8 cellular contexts compared by ENCODE assay signal in genomic region chr19:17260842-17261325, GRCh38. TPM values are rescaled to one million over a fixed set of nuclear protein-coding genes. Genes with fewer than 3 reads are reported as not detected.
DNase-seq lines count a peak whose midpoint lies in the region; ATAC-seq and TF ChIP-seq lines count a peak whose summit lies in the region.

No MANE protein-coding gene starts in this region.

- peak overlapping the region; percentile 36; the same call in 1 of the 2 replicates for H3K9ac ChIP-seq in OCI-LY1 (ENCODE audit: low read length)

- no peaks in the 10 kb centered on the region for H3K27me3 Mint-ChIP-seq in nephron progenitor cell (ENCODE audit: low read depth, poor library complexity)

- no peaks in the 10 kb centered on the region for H3K36me3 Mint-ChIP-seq in nephron progenitor cell (ENCODE audit: low read depth)

- no peaks in the 10 kb centered on the region for H3K79me2 ChIP-seq in OCI-LY1 (ENCODE audit: insufficient read depth, low read length)

- TF ChIP-seq CTCF in BE2C (IDR thresholded peaks at IDR 0.05; ENCODE audit: low read depth, low read length) (peak; percentile 97), OCI-LY1 (IDR thresholded peaks at IDR 0.05; ENCODE audit: low read length) (peak; percentile 94), esophagus muscularis mucosa (IDR thresholded peaks at IDR 0.05) (peak; percentile 82 to 96 (median 90)), nephron progenitor cell (IDR thresholded peaks at IDR 0.05) (peak; percentile 96)

- intact Hi-C loops in esophagus muscularis mucosa (cut with DNase I): no loop called here

- H2AFZ ChIP-seq in OCI-LY1 (ENCODE audit: low read length): no peak overlapping the region

- H3K27ac Mint-ChIP-seq in nephron progenitor cell: peak overlapping the region; percentile 28

- peak overlapping the region; percentile 62 for H3K27ac ChIP-seq in OCI-LY1 (ENCODE audit: low read depth, low read length, poor library complexity, severe bottlenecking)
- no peak overlapping the region for H3K27ac ChIP-seq in esophagus muscularis mucosa (replicated peaks in 1 of 4)

- H3K4me3 Mint-ChIP-seq in nephron progenitor cell: no peak overlapping the region

- no peaks in the 10 kb centered on the region for H3K9me3 Mint-ChIP-seq in nephron progenitor cell

- H3K36me3 ChIP-seq in BE2C (no peaks in the 10 kb centered on the region), OCI-LY1 (ENCODE audit: insufficient read depth, low read length) (no peaks in the 10 kb centered on the region), esophagus muscularis mucosa (peaks cover 0 to 33% (median 3%) of the 10 kb centered on the region in 4 donors)

- DNase-seq in BE2C: peak; percentile 86
- peak; percentile 93 for DNase-seq in HuH-7 (ENCODE audit: low spot score)
- peak; percentile 89 for DNase-seq in activated CD8-positive, alpha-beta memory T cell treated with anti-CD3 and anti-CD28 coated beads, Interleukin-2, amount 50 U/mL, for 4 hours
- no peak for DNase-seq in esophagus muscularis mucosa (ENCODE audit: extremely low spot score)
- DNase-seq in nephron progenitor cell: peak; percentile 92
- DNase-seq in stromal cell of bone marrow (ENCODE audit: low read depth): peak; percentile 28

- no peak for TF ChIP-seq EP300 in esophagus muscularis mucosa (IDR thresholded peaks at IDR 0.05)

- peaks cover 31% of the 10 kb centered on the region for H3K4me1 Mint-ChIP-seq in nephron progenitor cell

- H3K9me3 ChIP-seq in BE2C (peaks cover 3% of the 10 kb centered on the region; the same call in 1 of the 2 replicates), OCI-LY1 (ENCODE audit: low read length) (no peaks in the 10 kb centered on the region), esophagus muscularis mucosa (peaks cover 0 to 10% (median 2%) of the 10 kb centered on the region in 4 donors)

- no peaks in the 10 kb centered on the region for H3F3A ChIP-seq in OCI-LY1 (ENCODE audit: insufficient read depth, low read length)

- no peak overlapping the region for H3K4me2 ChIP-seq in OCI-LY1 (ENCODE audit: low read length)

- H3K9me2 ChIP-seq in OCI-LY1 (ENCODE audit: low read depth, low read length): no peaks in the 10 kb centered on the region

- H3K4me1 ChIP-seq in BE2C (no peaks in the 10 kb centered on the region), OCI-LY1 (ENCODE audit: insufficient read depth, low read length, severe bottlenecking) (peaks cover 30% of the 10 kb centered on the region), esophagus muscularis mucosa (no peaks in the 10 kb centered on the region)

- no peak overlapping the region for H3K4me3 ChIP-seq in BE2C (ENCODE audit: low read depth, low read length)
- no peak overlapping the region for H3K4me3 ChIP-seq in OCI-LY1 (ENCODE audit: low read depth, low read length, poor library complexity, severe bottlenecking)
- no peak overlapping the region for H3K4me3 ChIP-seq in esophagus muscularis mucosa

- WGBS in esophagus muscularis mucosa: 26% methylated on average over 15 of the region's 15 CpGs

- TF ChIP-seq POLR2A in esophagus muscularis mucosa (IDR thresholded peaks at IDR 0.05; ENCODE audit: low read depth): no peak

- ATAC-seq in GM19351 (IDR thresholded peaks at IDR 0.05; ENCODE audit: unreplicated experiment): peak; percentile 79

- H4K20me1 ChIP-seq in OCI-LY1 (ENCODE audit: insufficient read depth, low read length): no peaks in the 10 kb centered on the region

- no peaks in the 10 kb centered on the region for H3K27me3 ChIP-seq in BE2C
- no peaks in the 10 kb centered on the region; the same call in 1 of the 2 replicates for H3K27me3 ChIP-seq in OCI-LY1 (ENCODE audit: insufficient read depth, low read length)
- H3K27me3 ChIP-seq in esophagus muscularis mucosa: no peaks in the 10 kb centered on the region

RNA-seq across cellular contexts. Expression of gene USHBP1, which starts 3.7 kb away (rescaled TPM):
- 0.73 TPM for polyA plus RNA-seq in BE2C (2012; ENCODE audit: insufficient read depth, insufficient read length, low read depth)
- total RNA-seq in esophagus muscularis mucosa: 10 to 100 TPM in 1 of 4 donors, 1 to 10 TPM in 3; 2.2 to 12.0 (median 6.3) TPM

RNA-seq across cellular contexts. Expression of gene BABAM1, which starts 6.4 kb away (rescaled TPM):
- polyA plus RNA-seq in BE2C (2012; ENCODE audit: insufficient read depth, insufficient read length, low read depth): 212 TPM
- 10 to 100 TPM; 72.2 to 92.3 (median 82.5) TPM for total RNA-seq in esophagus muscularis mucosa

RNA-seq across cellular contexts. Expression of gene NR2F6, which starts 15.2 kb away (rescaled TPM):
- polyA plus RNA-seq in BE2C (2012; ENCODE audit: insufficient read depth, insufficient read length, low read depth): 143 TPM
- total RNA-seq in esophagus muscularis mucosa: 10 to 100 TPM; 38.6 to 88.0 (median 61.2) TPM

RNA-seq across cellular contexts. Expression of gene ANKLE1, which starts 20.8 kb away (rescaled TPM):
- polyA plus RNA-seq in BE2C (2012; ENCODE audit: insufficient read depth, insufficient read length, low read depth): 0.32 TPM
- total RNA-seq in esophagus muscularis mucosa: 1 to 10 TPM in 2 of 4 donors, under 1 TPM in 2; under 0.01 to 3.0 (median 0.88) TPM

RNA-seq across cellular contexts. Expression of gene OCEL1, which starts 34.9 kb away (rescaled TPM):
- polyA plus RNA-seq in BE2C (2012; ENCODE audit: insufficient read depth, insufficient read length, low read depth): 14.8 TPM
- total RNA-seq in esophagus muscularis mucosa: 10 to 100 TPM in 1 of 4 donors, 1 to 10 TPM in 3; 6.3 to 18.8 (median 7.8) TPM
